In genomic region chr18:741931-742512, GRCh38 we compare ENCODE assay signal across 1 cellular context.
TF ChIP-seq lines count a peak whose summit lies in the region.

No MANE protein-coding gene starts in this region.

TF ChIP-seq in GM23338, 12 proteins besides CTCF, POLR2A, EP300 and RAD21 (continued from another document):
- TF ChIP-seq ZNF462 (CRISPR knock-in tag; IDR thresholded peaks at IDR 0.05) (no peak), CREB1 (CRISPR knock-in tag; IDR thresholded peaks at IDR 0.05; ENCODE audit: low read depth) (no peak), NANOG (IDR thresholded peaks at IDR 0.05; ENCODE audit: borderline replicate concordance) (no peak), ETS1 (IDR thresholded peaks at IDR 0.05) (no peak), JUNB (IDR thresholded peaks at IDR 0.05; ENCODE audit: unreplicated experiment) (no peak)
